ENCODE assay signal across 11 cellular contexts in the genomic region with DNA sequence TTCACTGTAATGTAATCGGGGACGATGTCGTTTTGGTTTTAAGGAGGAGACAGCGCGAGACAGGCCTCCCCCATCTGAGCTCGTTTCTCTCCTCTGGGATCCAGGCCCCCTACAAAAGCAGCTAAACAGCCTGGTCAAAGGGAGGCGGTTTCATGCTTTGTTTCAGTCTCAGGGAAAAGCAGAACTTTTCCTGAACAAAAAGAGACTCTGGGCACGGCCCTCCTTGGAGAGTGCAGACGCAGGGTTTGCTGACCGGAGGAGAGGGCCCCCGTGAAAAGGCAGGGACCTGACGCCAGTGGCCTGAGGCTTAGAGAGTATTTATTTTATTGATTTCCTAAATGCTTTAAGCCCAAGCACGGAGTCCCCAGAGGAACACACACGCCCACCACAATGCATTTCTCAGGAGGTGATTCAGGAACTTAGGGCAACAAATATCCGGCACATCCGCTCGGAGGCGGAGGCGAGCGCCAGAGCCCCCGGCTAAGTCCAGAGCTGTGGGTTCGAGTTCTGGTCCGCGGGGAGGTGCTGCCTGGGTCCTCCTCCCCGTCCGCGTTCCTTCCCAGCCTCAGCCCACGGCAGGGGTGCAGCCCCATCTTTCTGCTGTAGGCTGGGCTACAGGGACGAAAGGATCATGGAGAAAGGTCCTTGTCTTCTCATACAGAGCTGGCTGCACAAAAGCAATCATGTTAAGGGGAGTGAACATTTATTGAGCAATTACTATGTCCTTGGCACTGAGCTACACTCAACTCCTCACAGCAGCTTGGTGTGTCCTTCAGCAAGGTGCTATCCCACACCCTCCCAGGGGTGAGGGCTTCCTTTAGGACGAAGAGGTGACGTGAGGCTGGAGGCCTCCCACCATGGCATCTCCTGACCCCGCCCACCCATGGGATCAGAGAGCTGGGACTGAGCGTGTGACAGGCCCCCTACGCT. TPM values are rescaled to one million over a fixed set of nuclear protein-coding genes. Genes with fewer than 3 reads are reported as not detected.
DNase-seq lines count a peak whose midpoint lies in the region; ATAC-seq and TF ChIP-seq lines count a peak whose summit lies in the region.
"Had no signal": no experiment of that assay in that cellular context is flagged by ENCODE, and none has a peak within 500 bp of the region (broad histone marks: within the 10 kb centered on the region; RNA-seq: fewer than 3 reads in every experiment).

No MANE protein-coding gene starts in this region.

- H3K27ac ChIP-seq in angular gyrus (ENCODE audit: low read depth, low read length) = peak overlapping the region; percentile 32
- H3K27ac ChIP-seq in hepatocyte = peak overlapping the region; percentile 89
- peak overlapping the region; percentile 81 to 84 for H3K27ac ChIP-seq in tibial artery

- H3K79me2 ChIP-seq in hepatocyte = peaks cover 6% of the 10 kb centered on the region

- intact Hi-C loops in tibial artery (cut with DNase I; ENCODE audit: low total_unique reads) = no loop called here

- H4K20me1 ChIP-seq in hepatocyte (ENCODE audit: insufficient read depth, poor library complexity, severe bottlenecking) = no peaks in the 10 kb centered on the region

- no peak for ATAC-seq in HG02588 (IDR thresholded peaks at IDR 0.05; ENCODE audit: unreplicated experiment)
- no peak for ATAC-seq in GM18519 (IDR thresholded peaks at IDR 0.05; ENCODE audit: low FRiP score, unreplicated experiment)

- H3K36me3 Mint-ChIP-seq in T-helper 2 cell treated with Interferon-gamma antibody and Interleukin-4, amounts not matched to agents 5 μg/mL and 100 μg/mL, for 36 hours (ENCODE audit: low read depth) = no peaks in the 10 kb centered on the region

- no peak for TF ChIP-seq CTCF in hepatocyte (IDR thresholded peaks at IDR 0.05; ENCODE audit: poor library complexity)
- no peak for TF ChIP-seq CTCF in tibial artery (IDR thresholded peaks at IDR 0.05)

- H3K9me3 Mint-ChIP-seq in T-helper 2 cell treated with Interferon-gamma antibody and Interleukin-4, amounts not matched to agents 5 μg/mL and 100 μg/mL, for 36 hours = no peaks in the 10 kb centered on the region

- peak overlapping the region; percentile 62 for H3K4me2 ChIP-seq in hepatocyte

- peaks cover 18% of the 10 kb centered on the region for H3K4me1 ChIP-seq in hepatocyte (ENCODE audit: insufficient read depth)
- peaks cover 12 to 77% (median 60%) of the 10 kb centered on the region in 4 donors for H3K4me1 ChIP-seq in tibial artery

- no peak overlapping the region for H3K4me3 ChIP-seq in hepatocyte
- H3K4me3 ChIP-seq in tibial artery = peak overlapping the region; percentile 7 to 21

- H3K4me3 Mint-ChIP-seq in T-helper 2 cell treated with Interferon-gamma antibody and Interleukin-4, amounts not matched to agents 5 μg/mL and 100 μg/mL, for 36 hours = peak overlapping the region; percentile 73

- peaks cover 29% of the 10 kb centered on the region for H3K4me1 Mint-ChIP-seq in T-helper 2 cell treated with Interferon-gamma antibody and Interleukin-4, amounts not matched to agents 5 μg/mL and 100 μg/mL, for 36 hours (ENCODE audit: low read depth)

- H3K27ac Mint-ChIP-seq in T-helper 2 cell treated with Interferon-gamma antibody and Interleukin-4, amounts not matched to agents 5 μg/mL and 100 μg/mL, for 36 hours = peak overlapping the region; percentile 49

- no peaks in the 10 kb centered on the region for H3K9me3 ChIP-seq in hepatocyte (ENCODE audit: low read depth)
- no peaks in the 10 kb centered on the region for H3K9me3 ChIP-seq in tibial artery

- H2AFZ ChIP-seq in hepatocyte = no peak overlapping the region

- no peaks in the 10 kb centered on the region for H3K9me2 ChIP-seq in hepatocyte (replicated peaks; ENCODE audit: insufficient read depth)

- no peaks in the 10 kb centered on the region for H3K27me3 Mint-ChIP-seq in T-helper 2 cell treated with Interferon-gamma antibody and Interleukin-4, amounts not matched to agents 5 μg/mL and 100 μg/mL, for 36 hours (ENCODE audit: low read depth)

- 48% methylated on average over 34 of the region's 34 CpGs for WGBS in hepatocyte (ENCODE audit: low lambda C conversion rate, missing lambda C conversion rate)

- H3K36me3 ChIP-seq in hepatocyte (replicated peaks; ENCODE audit: insufficient read depth, low read depth) (no peaks in the 10 kb centered on the region), tibial artery (no peaks in the 10 kb centered on the region)

- no peaks in the 10 kb centered on the region for H3K27me3 ChIP-seq in hepatocyte
- H3K27me3 ChIP-seq in tibial artery = no peaks in the 10 kb centered on the region

- no peak for DNase-seq in T-helper 2 cell treated with Interferon-gamma antibody and Interleukin-4, amounts not matched to agents 5 μg/mL and 100 μg/mL, for 36 hours (ENCODE audit: low spot score)
- no peak for DNase-seq in T-helper 2 cell
- DNase-seq in hepatocyte (ENCODE audit: low spot score) = peak; percentile 48
- no peak for DNase-seq in tibial artery
- no peak for DNase-seq in pons (ENCODE audit: low spot score)
- DNase-seq: NCI-H187, T-helper 9 cell had no signal

RNA-seq across cellular contexts. Expression of a gene that starts 40.0 kb away (rescaled TPM):
- total RNA-seq in hepatocyte = 17.1 and 26.4 TPM in 2 replicates
- polyA plus RNA-seq in hepatocyte = 94.9 and 103 TPM in 2 replicates

RNA-seq across cellular contexts. Expression of a gene that starts 47.4 kb away (rescaled TPM):
- total RNA-seq in hepatocyte = 5.7 and 9.7 TPM in 2 replicates
- 14.0 and 23.0 TPM in 2 replicates for polyA plus RNA-seq in hepatocyte
- total RNA-seq: A172 had no signal

Comparison
In these comparisons a context has a peak if more than half of its experiments do, and no peak if none do; other contexts are left out.
1. H3K27ac ChIP-seq: peak in every context shown above with its lines; median percentile 89 in hepatocyte; 82 in tibial artery; 32 in angular gyrus.